ENCODE assay signal across 1 cellular context in the genomic region with DNA sequence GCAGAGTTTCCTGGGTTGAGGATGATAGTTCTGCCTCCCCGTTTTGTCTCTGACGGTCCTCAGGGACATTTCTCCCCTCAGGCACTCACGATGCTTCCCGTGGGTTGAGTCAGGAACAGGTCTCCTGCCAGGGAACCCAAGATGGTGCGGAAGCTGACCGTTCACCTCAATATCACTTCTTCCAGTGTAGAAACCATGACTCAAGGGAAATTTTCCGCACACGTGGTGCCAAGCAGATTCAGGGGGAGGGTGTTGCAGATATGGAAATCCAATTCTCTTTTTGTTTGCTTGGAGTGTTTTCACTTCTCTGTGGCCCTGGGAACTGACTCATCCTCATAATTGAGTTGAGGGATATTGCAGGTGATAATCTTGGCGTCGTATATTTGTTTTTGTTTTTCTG.
TF ChIP-seq lines count a peak whose summit lies in the region.

No MANE protein-coding gene starts in this region.

TF ChIP-seq in HEK293, 187 proteins besides CTCF, POLR2A, EP300 and RAD21 (continued from another document):
- TF ChIP-seq SP3 (tag by site-specific recombination; IDR thresholded peaks at IDR 0.05) (0 out of 2 replicates have a peak, but pooled peaks have one; percentile 22), WT1 (tag by site-specific recombination; IDR thresholded peaks at IDR 0.05) (no peak), GLIS2 (tag by site-specific recombination; IDR thresholded peaks at IDR 0.05) (no peak)
- TF ChIP-seq, protein P1, sequence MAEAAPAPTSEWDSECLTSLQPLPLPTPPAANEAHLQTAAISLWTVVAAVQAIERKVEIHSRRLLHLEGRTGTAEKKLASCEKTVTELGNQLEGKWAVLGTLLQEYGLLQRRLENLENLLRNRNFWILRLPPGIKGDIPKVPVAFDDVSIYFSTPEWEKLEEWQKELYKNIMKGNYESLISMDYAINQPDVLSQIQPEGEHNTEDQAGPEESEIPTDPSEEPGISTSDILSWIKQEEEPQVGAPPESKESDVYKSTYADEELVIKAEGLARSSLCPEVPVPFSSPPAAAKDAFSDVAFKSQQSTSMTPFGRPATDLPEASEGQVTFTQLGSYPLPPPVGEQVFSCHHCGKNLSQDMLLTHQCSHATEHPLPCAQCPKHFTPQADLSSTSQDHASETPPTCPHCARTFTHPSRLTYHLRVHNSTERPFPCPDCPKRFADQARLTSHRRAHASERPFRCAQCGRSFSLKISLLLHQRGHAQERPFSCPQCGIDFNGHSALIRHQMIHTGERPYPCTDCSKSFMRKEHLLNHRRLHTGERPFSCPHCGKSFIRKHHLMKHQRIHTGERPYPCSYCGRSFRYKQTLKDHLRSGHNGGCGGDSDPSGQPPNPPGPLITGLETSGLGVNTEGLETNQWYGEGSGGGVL (tag by site-specific recombination; IDR thresholded peaks at IDR 0.05), result peak; percentile 34; the same call in 1 of the 2 replicates
